In the genomic region with DNA sequence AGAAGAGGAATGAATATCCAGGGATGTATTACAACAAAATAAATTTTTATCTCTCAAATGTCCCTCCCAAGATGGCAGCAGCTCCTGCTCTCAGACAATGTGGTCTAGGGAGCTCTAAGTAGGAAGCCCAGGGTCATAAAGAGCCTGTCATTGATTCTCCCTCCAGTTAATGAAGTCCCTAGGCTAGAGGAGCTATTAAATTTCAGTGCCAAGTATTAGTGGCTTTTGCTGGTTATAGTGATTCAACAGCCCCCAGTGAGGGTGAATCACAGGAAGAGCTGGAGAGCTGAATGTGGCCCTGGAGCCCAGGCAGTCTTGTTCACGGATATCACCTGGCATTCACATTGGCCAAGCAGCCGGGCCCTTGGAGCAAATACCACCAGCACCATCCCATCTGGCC, we compare ENCODE assay signal across 17 cellular contexts.
A peak's percentile ranks its signal among the peaks of the same experiment; 100 is the strongest.
DNase-seq lines count a peak whose midpoint lies in the region; ATAC-seq and TF ChIP-seq lines count a peak whose summit lies in the region.
"Had no signal": no experiment of that assay in that cellular context is flagged by ENCODE, and none has a peak within 500 bp of the region (broad histone marks: within the 10 kb centered on the region; RNA-seq: fewer than 3 reads in every experiment).

No MANE protein-coding gene starts in this region.

- H3K27me3 Mint-ChIP-seq in osteocyte (ENCODE audit: unreplicated experiment) (peaks cover 8% of the 10 kb centered on the region), mesothelial cell of epicardium (ENCODE audit: low read depth) (peaks cover 7% of the 10 kb centered on the region)

- ATAC-seq in HG03520 (IDR thresholded peaks at IDR 0.05; ENCODE audit: unreplicated experiment), result no peak
- ATAC-seq in GM18858 (IDR thresholded peaks at IDR 0.05; ENCODE audit: unreplicated experiment), result no peak
- ATAC-seq: HepG2 had no signal

- TF ChIP-seq CTCF in osteocyte (IDR thresholded peaks at IDR 0.05), result no peak
- TF ChIP-seq CTCF in mesothelial cell of epicardium (IDR thresholded peaks at IDR 0.05; ENCODE audit: unreplicated experiment), result no peak

- in situ Hi-C loops in G401 (cut with HindIII; ENCODE audit: low sequenced_read_pairs), result no loop called here

- H3K9me3 Mint-ChIP-seq in osteocyte (ENCODE audit: unreplicated experiment), result no peaks in the 10 kb centered on the region
- no peaks in the 10 kb centered on the region for H3K9me3 Mint-ChIP-seq in mesothelial cell of epicardium
- H3K9me3 Mint-ChIP-seq: CD8-positive, alpha-beta memory T cell had no signal

- no peak overlapping the region for H3K4me3 Mint-ChIP-seq in osteocyte (ENCODE audit: unreplicated experiment)
- H3K4me3 Mint-ChIP-seq in mesothelial cell of epicardium, result no peak overlapping the region
- H3K4me3 Mint-ChIP-seq: CD8-positive, alpha-beta memory T cell had no signal

- DNase-seq in EH (ENCODE audit: low read depth), result peak; percentile 2
- DNase-seq in LHCN-M2 (ENCODE audit: low read depth), result peak; percentile 7
- DNase-seq in astrocyte of the hippocampus (ENCODE audit: low read depth, low spot score), result peak; percentile 21
- DNase-seq in osteocyte (ENCODE audit: extremely low spot score, unreplicated experiment), result peak; percentile 3
- no peak for DNase-seq in mesothelial cell of epicardium (ENCODE audit: low spot score in 2 of 2, unreplicated experiment in 2 of 2)
- DNase-seq in G401 (ENCODE audit: low spot score), result no peak
- DNase-seq: CD8-positive, alpha-beta memory T cell; DMS53; GDM1; NCI-H1048; NCI-H1436 treated with DMSO at 0.1 percent for 48 hours; NCI-H2081; Right ventricle myocardium superior; SW 1271 had no signal

- H3K36me3 Mint-ChIP-seq in osteocyte (ENCODE audit: unreplicated experiment), result no peaks in the 10 kb centered on the region
- H3K36me3 Mint-ChIP-seq in mesothelial cell of epicardium, result no peaks in the 10 kb centered on the region
- H3K36me3 Mint-ChIP-seq: CD8-positive, alpha-beta memory T cell had no signal

- no peak overlapping the region for H3K27ac Mint-ChIP-seq in osteocyte (ENCODE audit: unreplicated experiment)
- no peak overlapping the region for H3K27ac Mint-ChIP-seq in mesothelial cell of epicardium
- H3K27ac Mint-ChIP-seq: CD8-positive, alpha-beta memory T cell had no signal

- no peaks in the 10 kb centered on the region for H3K4me1 Mint-ChIP-seq in osteocyte (ENCODE audit: unreplicated experiment)
- no peaks in the 10 kb centered on the region for H3K4me1 Mint-ChIP-seq in mesothelial cell of epicardium
- H3K4me1 Mint-ChIP-seq: CD8-positive, alpha-beta memory T cell had no signal

Comparison
In these comparisons a context has a peak if more than half of its experiments do, and no peak if none do; other contexts are left out.
1. DNase-seq: peak in EH (single experiment), LHCN-M2 (single experiment), astrocyte of the hippocampus (single experiment) and osteocyte (single experiment); none in mesothelial cell of epicardium (0 of 2) and G401 (single experiment).